11 cellular contexts compared by ENCODE assay signal in genomic region chrX:121000589-121000988, GRCh38. TPM values are rescaled to one million over a fixed set of nuclear protein-coding genes. Genes with fewer than 3 reads are reported as not detected.
DNase-seq lines count a peak whose midpoint lies in the region; ATAC-seq, FAIRE-seq and TF ChIP-seq lines count a peak whose summit lies in the region.
"Had no signal": no experiment of that assay in that cellular context is flagged by ENCODE, and none has a peak within 500 bp of the region (broad histone marks: within the 10 kb centered on the region; RNA-seq: fewer than 3 reads in every experiment).

No MANE protein-coding gene starts in this region.

- peak; percentile 74 for FAIRE-seq in A549 (lab: Jason Lieb, UNC)

- ATAC-seq in A549 (peak in 1 of 2 experiments; percentile 52; a peak in 2 of 6 replicates), GM18868 (IDR thresholded peaks at IDR 0.05; ENCODE audit: unreplicated experiment) (peak; percentile 75), HG03280 (IDR thresholded peaks at IDR 0.05; ENCODE audit: unreplicated experiment) (no peak)
- ATAC-seq: left colon had no signal

- no peak for TF ChIP-seq POLR2A in A549 (IDR thresholded peaks at IDR 0.05; ENCODE audit: low read length)
- no peak for TF ChIP-seq POLR2A in thyroid gland (IDR thresholded peaks at IDR 0.05)

- no peaks in the 10 kb centered on the region for H3K36me3 Mint-ChIP-seq in endothelial cell (ENCODE audit: low read depth, unreplicated experiment)
- H3K36me3 Mint-ChIP-seq in activated CD4-positive, alpha-beta T cell treated with anti-CD3 and anti-CD28 coated beads, Interleukin-2, amount 10 ng/mL, durations not matched to agents 24 days and 14 days (ENCODE audit: low read depth): no peaks in the 10 kb centered on the region

- CTCF ChIA-PET in A549 (lab: Yijun Ruan, JAX): interaction anchor here (1.0 kb wide), 1 partner anchor 9 kb away, joined by 5 read pairs; no protein-coding TSS in a partner anchor

- H3K4me3 ChIP-seq in A549 (no peak overlapping the region), thyroid gland (replicated peaks in 1 of 3) (no peak overlapping the region)

- TF ChIP-seq CTCF in A549 (IDR thresholded peaks at IDR 0.05): peak; percentile 43
- TF ChIP-seq CTCF in thyroid gland (IDR thresholded peaks at IDR 0.05): no peak
- TF ChIP-seq CTCF in endothelial cell (IDR thresholded peaks at IDR 0.05; ENCODE audit: unreplicated experiment): no peak

- no peaks in the 10 kb centered on the region for H3K27me3 ChIP-seq in thyroid gland

- no peaks in the 10 kb centered on the region for H3K36me3 ChIP-seq in thyroid gland

- H3K4me2 ChIP-seq in A549: no peak overlapping the region

- TF ChIP-seq RAD21 in A549 (conservative IDR thresholded peaks at IDR 0.05 in 1 of 2, IDR thresholded peaks at IDR 0.05 in 1 of 2): peak; percentile 43 to 45; a peak in 3 of 5 replicates

- WGBS in A549 (ENCODE audit: missing lambda C conversion rate): 22% methylated on average over 4 of the region's 4 CpGs
- 73 to 82% methylated on average over 4 of the region's 4 CpGs for WGBS in thyroid gland, 2 donors

- intact Hi-C loops in thyroid gland (cut with DNase I): no loop called here
- intact Hi-C loops in activated CD4-positive, alpha-beta T cell treated with anti-CD3 and anti-CD28 coated beads, Interleukin-2, amount 10 ng/mL, durations not matched to agents 24 days and 14 days (cut with micrococcal nuclease): loop anchor here (1.0 kb wide), 1 partner anchor 308 kb away; no protein-coding TSS in a partner anchor

- no peak for TF ChIP-seq EP300 in A549 (IDR thresholded peaks at IDR 0.05)

- H3K27ac Mint-ChIP-seq in endothelial cell (ENCODE audit: unreplicated experiment): no peak overlapping the region
- no peak overlapping the region for H3K27ac Mint-ChIP-seq in activated CD4-positive, alpha-beta T cell treated with anti-CD3 and anti-CD28 coated beads, Interleukin-2, amount 10 ng/mL, durations not matched to agents 24 days and 14 days

- no peaks in the 10 kb centered on the region for H3K9me3 ChIP-seq in A549
- no peaks in the 10 kb centered on the region for H3K9me3 ChIP-seq in thyroid gland

- no peaks in the 10 kb centered on the region for H3K9me3 Mint-ChIP-seq in endothelial cell (ENCODE audit: unreplicated experiment)
- H3K9me3 Mint-ChIP-seq in activated CD4-positive, alpha-beta T cell treated with anti-CD3 and anti-CD28 coated beads, Interleukin-2, amount 10 ng/mL, durations not matched to agents 24 days and 14 days: no peaks in the 10 kb centered on the region

- no peaks in the 10 kb centered on the region for H3K4me1 ChIP-seq in A549
- no peaks in the 10 kb centered on the region for H3K4me1 ChIP-seq in thyroid gland

- H3K27me3 Mint-ChIP-seq in endothelial cell (ENCODE audit: unreplicated experiment): no peaks in the 10 kb centered on the region
- no peaks in the 10 kb centered on the region for H3K27me3 Mint-ChIP-seq in activated CD4-positive, alpha-beta T cell treated with anti-CD3 and anti-CD28 coated beads, Interleukin-2, amount 10 ng/mL, durations not matched to agents 24 days and 14 days

- POLR2A ChIA-PET in A549 (lab: Yijun Ruan, JAX): no interaction called here

- no peak overlapping the region for H3K4me3 Mint-ChIP-seq in endothelial cell (ENCODE audit: unreplicated experiment)
- H3K4me3 Mint-ChIP-seq in activated CD4-positive, alpha-beta T cell treated with anti-CD3 and anti-CD28 coated beads, Interleukin-2, amount 10 ng/mL, durations not matched to agents 24 days and 14 days: no peak overlapping the region

- DNase-seq in A549 (ENCODE audit: low read depth in 1 of 2, low spot score in 1 of 2) (peak in 1 of 2 experiments; percentile 33), NCI-H82 treated with DMSO at 0.1 percent for 48 hours (lab: John Stamatoyannopoulos, UW; ENCODE audit: unreplicated experiment) (peak; percentile 24), fibroblast of gingiva (ENCODE audit: low read depth) (peak; percentile 3), thyroid gland (no peak), endothelial cell (ENCODE audit: low spot score) (no peak)
- DNase-seq in activated CD4-positive, alpha-beta T cell treated with anti-CD3 and anti-CD28 coated beads, Interleukin-2, amount 10 ng/mL, durations not matched to agents 24 days and 14 days: no peak
- DNase-seq: COR-L47, left colon had no signal

- H3K27ac ChIP-seq in A549 (no peak overlapping the region), thyroid gland (no peak overlapping the region)

- H3K4me1 Mint-ChIP-seq in endothelial cell (ENCODE audit: unreplicated experiment): no peaks in the 10 kb centered on the region
- no peaks in the 10 kb centered on the region for H3K4me1 Mint-ChIP-seq in activated CD4-positive, alpha-beta T cell treated with anti-CD3 and anti-CD28 coated beads, Interleukin-2, amount 10 ng/mL, durations not matched to agents 24 days and 14 days

TF ChIP-seq in A549, 52 proteins besides CTCF, POLR2A, EP300 and RAD21:
- no peak for TF ChIP-seq EHMT2 (IDR thresholded peaks at IDR 0.05; ENCODE audit: low read depth)
- TF ChIP-seq USF2 (IDR thresholded peaks at IDR 0.05): no peak
- TF ChIP-seq CEBPB (IDR thresholded peaks at IDR 0.05): peak in 1 of 2 experiments; percentile 58; a peak in 2 of 4 replicates
- TF ChIP-seq CHD2 (IDR thresholded peaks at IDR 0.05; ENCODE audit: low read length, partially characterized antibody): no peak
- no peak for TF ChIP-seq BHLHE40 (IDR thresholded peaks at IDR 0.05; ENCODE audit: low read depth, low read length)
- peak; percentile 22; the same call in 1 of the 3 replicates for TF ChIP-seq SMC3 (IDR thresholded peaks at IDR 0.05)
- TF ChIP-seq HOXA7 (CRISPR knock-in tag; IDR thresholded peaks at IDR 0.05): no peak
- no peak for TF ChIP-seq JUNB (IDR thresholded peaks at IDR 0.05)

RNA-seq across cellular contexts. Expression of gene CT47A1, which starts 15.0 kb away (rescaled TPM):
- not detected in 2 replicates for polyA plus RNA-seq in A549 (2011; rRNA removed)
- not detected in 2 replicates for polyA plus RNA-seq in A549 (2012; cell fraction: cytosol; rRNA removed)
- polyA plus RNA-seq in A549 (2012; cell fraction: nucleus; rRNA removed): not detected in 2 replicates
- polyA plus RNA-seq in A549 (2017; fragmentation: RNase III; extraction: RNeasy Plus Mini Kit Qiagen cat#74134 plus additional on column Dnase treatment): not detected in 3 replicates
- polyA minus RNA-seq in A549 (2011; rRNA and poly(A)+ RNA removed): not detected in 2 replicates
- not detected for total RNA-seq in thyroid gland
- total RNA-seq in endothelial cell (ENCODE audit: unreplicated experiment): not detected
- total RNA-seq in activated CD4-positive, alpha-beta T cell treated with anti-CD3 and anti-CD28 coated beads, Interleukin-2, amount 10 ng/mL, durations not matched to agents 24 days and 14 days: not detected in 2 replicates
- total RNA-seq: left colon, urinary bladder had no signal
- polyA plus RNA-seq: urinary bladder had no signal

RNA-seq across cellular contexts. Expression of gene CT47A2, which starts 19.9 kb away (rescaled TPM):
- polyA plus RNA-seq in A549 (2011; rRNA removed) (not detected in 2 replicates), A549 (2017; fragmentation: RNase III; extraction: RNeasy Plus Mini Kit Qiagen cat#74134 plus additional on column Dnase treatment) (not detected in 3 replicates)
- polyA plus RNA-seq in A549 (2012; cell fraction: cytosol; rRNA removed): not detected in 2 replicates
- not detected in 2 replicates for polyA plus RNA-seq in A549 (2012; cell fraction: nucleus; rRNA removed)
- not detected in 2 replicates for polyA minus RNA-seq in A549 (2011; rRNA and poly(A)+ RNA removed)
- total RNA-seq in thyroid gland (not detected), endothelial cell (ENCODE audit: unreplicated experiment) (not detected)
- total RNA-seq in activated CD4-positive, alpha-beta T cell treated with anti-CD3 and anti-CD28 coated beads, Interleukin-2, amount 10 ng/mL, durations not matched to agents 24 days and 14 days: not detected in 2 replicates
- total RNA-seq: left colon, urinary bladder had no signal
- polyA plus RNA-seq: urinary bladder had no signal

RNA-seq across cellular contexts. Expression of gene CT47A3, which starts 24.7 kb away (rescaled TPM):
- polyA plus RNA-seq in A549 (2011; rRNA removed) (not detected in 2 replicates), A549 (2017; fragmentation: RNase III; extraction: RNeasy Plus Mini Kit Qiagen cat#74134 plus additional on column Dnase treatment) (not detected in 3 replicates)
- not detected in 2 replicates for polyA plus RNA-seq in A549 (2012; cell fraction: cytosol; rRNA removed)
- not detected in 2 replicates for polyA plus RNA-seq in A549 (2012; cell fraction: nucleus; rRNA removed)
- polyA minus RNA-seq in A549 (2011; rRNA and poly(A)+ RNA removed): not detected in 2 replicates
- total RNA-seq in thyroid gland (not detected), endothelial cell (ENCODE audit: unreplicated experiment) (not detected)
- not detected in 2 replicates for total RNA-seq in activated CD4-positive, alpha-beta T cell treated with anti-CD3 and anti-CD28 coated beads, Interleukin-2, amount 10 ng/mL, durations not matched to agents 24 days and 14 days
- total RNA-seq: left colon, urinary bladder had no signal
- polyA plus RNA-seq: urinary bladder had no signal

RNA-seq across cellular contexts. Expression of gene CT47A4, which starts 29.6 kb away (rescaled TPM):
- not detected in 2 replicates for polyA plus RNA-seq in A549 (2011; rRNA removed)
- not detected in 2 replicates for polyA plus RNA-seq in A549 (2012; cell fraction: cytosol; rRNA removed)
- polyA plus RNA-seq in A549 (2012; cell fraction: nucleus; rRNA removed): not detected in 2 replicates
- polyA plus RNA-seq in A549 (2017; fragmentation: RNase III; extraction: RNeasy Plus Mini Kit Qiagen cat#74134 plus additional on column Dnase treatment): not detected in 3 replicates
- not detected in 2 replicates for polyA minus RNA-seq in A549 (2011; rRNA and poly(A)+ RNA removed)
- total RNA-seq in thyroid gland: not detected
- not detected for total RNA-seq in endothelial cell (ENCODE audit: unreplicated experiment)
- not detected in 2 replicates for total RNA-seq in activated CD4-positive, alpha-beta T cell treated with anti-CD3 and anti-CD28 coated beads, Interleukin-2, amount 10 ng/mL, durations not matched to agents 24 days and 14 days
- total RNA-seq: left colon, urinary bladder had no signal
- polyA plus RNA-seq: urinary bladder had no signal

RNA-seq across cellular contexts. Expression of gene CT47A5, which starts 34.4 kb away (rescaled TPM):
- polyA plus RNA-seq in A549 (2011; rRNA removed) (not detected in 2 replicates), A549 (2017; fragmentation: RNase III; extraction: RNeasy Plus Mini Kit Qiagen cat#74134 plus additional on column Dnase treatment) (not detected in 3 replicates)
- not detected in 2 replicates for polyA plus RNA-seq in A549 (2012; cell fraction: cytosol; rRNA removed)
- polyA plus RNA-seq in A549 (2012; cell fraction: nucleus; rRNA removed): not detected in 2 replicates
- polyA minus RNA-seq in A549 (2011; rRNA and poly(A)+ RNA removed): not detected in 2 replicates
- total RNA-seq in thyroid gland (not detected), endothelial cell (ENCODE audit: unreplicated experiment) (not detected)
- total RNA-seq in activated CD4-positive, alpha-beta T cell treated with anti-CD3 and anti-CD28 coated beads, Interleukin-2, amount 10 ng/mL, durations not matched to agents 24 days and 14 days: not detected in 2 replicates
- total RNA-seq: left colon, urinary bladder had no signal
- polyA plus RNA-seq: urinary bladder had no signal

Comparison
In these comparisons a context has a peak if more than half of its experiments do, and no peak if none do; other contexts are left out.
1. DNase-seq: peak in NCI-H82 treated with DMSO at 0.1 percent for 48 hours (single experiment) and fibroblast of gingiva (single experiment); none in thyroid gland (0 of 2), endothelial cell (single experiment) and activated CD4-positive, alpha-beta T cell treated with anti-CD3 and anti-CD28 coated beads, Interleukin-2, amount 10 ng/mL, durations not matched to agents 24 days and 14 days (single experiment).